In the genomic region with DNA sequence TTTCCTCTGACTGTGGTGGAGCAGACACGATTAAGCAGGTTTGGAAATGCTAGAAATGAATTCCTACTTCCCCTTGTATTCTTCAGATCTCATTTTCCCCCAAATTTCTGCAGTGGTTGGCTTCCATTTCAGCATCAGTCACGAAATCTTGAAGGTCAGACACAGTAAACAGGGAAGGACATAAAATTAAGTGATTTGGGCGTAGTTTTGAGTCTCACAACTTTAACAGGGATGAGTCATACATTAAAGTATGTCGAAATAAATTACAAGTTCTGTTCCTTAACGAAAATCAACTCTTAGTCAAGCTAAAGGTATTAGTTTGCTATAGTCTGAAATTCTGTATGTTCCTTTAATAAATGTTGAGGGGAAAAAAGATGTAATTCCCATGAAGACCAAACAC, we compare ENCODE assay signal across 3 cellular contexts.
TF ChIP-seq lines count a peak whose summit lies in the region.

No MANE protein-coding gene starts in this region.

TF ChIP-seq in IMR-90, 13 proteins besides CTCF, POLR2A, EP300 and RAD21:
- TF ChIP-seq BHLHE40 (IDR thresholded peaks at IDR 0.05; ENCODE audit: low read depth, low read length), result no peak
- peak; percentile 83 for TF ChIP-seq CEBPB (IDR thresholded peaks at IDR 0.05; ENCODE audit: low read depth, low read length)
- TF ChIP-seq NFE2L2 (IDR thresholded peaks at IDR 0.05; ENCODE audit: low read depth, low read length), result no peak
- TF ChIP-seq FOS (IDR thresholded peaks at IDR 0.05; ENCODE audit: low read depth, low read length), result peak; percentile 94
- TF ChIP-seq MXI1 (IDR thresholded peaks at IDR 0.05; ENCODE audit: borderline replicate concordance, low read depth, low read length), result no peak
- no peak for TF ChIP-seq MAZ (IDR thresholded peaks at IDR 0.05; ENCODE audit: borderline replicate concordance, low read depth, low read length)
- TF ChIP-seq RFX5 (IDR thresholded peaks at IDR 0.05; ENCODE audit: low read depth, low read length), result no peak
- no peak for TF ChIP-seq ELK1 (IDR thresholded peaks at IDR 0.05; ENCODE audit: borderline replicate concordance, low read depth, low read length)
- TF ChIP-seq CHD1 (IDR thresholded peaks at IDR 0.05; ENCODE audit: low read depth, low read length), result no peak
- TF ChIP-seq RCOR1 (IDR thresholded peaks at IDR 0.05; ENCODE audit: insufficient replicate concordance, low read length), result no peak
TF ChIP-seq in IMR-90: peak in this region for 2.

TF ChIP-seq in K562, 482 proteins besides CTCF, POLR2A, EP300 and RAD21 (continues in another document):
- TF ChIP-seq, protein P1, sequence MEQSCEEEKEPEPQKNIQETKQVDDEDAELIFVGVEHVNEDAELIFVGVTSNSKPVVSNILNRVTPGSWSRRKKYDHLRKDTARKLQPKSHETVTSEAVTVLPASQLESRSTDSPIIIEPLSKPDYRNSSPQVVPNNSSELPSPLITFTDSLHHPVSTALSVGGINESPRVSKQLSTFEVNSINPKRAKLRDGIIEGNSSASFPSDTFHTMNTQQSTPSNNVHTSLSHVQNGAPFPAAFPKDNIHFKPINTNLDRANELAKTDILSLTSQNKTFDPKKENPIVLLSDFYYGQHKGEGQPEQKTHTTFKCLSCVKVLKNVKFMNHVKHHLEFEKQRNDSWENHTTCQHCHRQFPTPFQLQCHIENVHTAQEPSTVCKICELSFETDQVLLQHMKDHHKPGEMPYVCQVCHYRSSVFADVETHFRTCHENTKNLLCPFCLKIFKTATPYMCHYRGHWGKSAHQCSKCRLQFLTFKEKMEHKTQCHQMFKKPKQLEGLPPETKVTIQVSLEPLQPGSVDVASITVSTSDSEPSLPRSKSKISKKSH (CRISPR knock-in tag; IDR thresholded peaks at IDR 0.05), result no peak
- TF ChIP-seq MYBL2 (IDR thresholded peaks at IDR 0.05; ENCODE audit: low read depth) (no peak), MYBL2 (CRISPR knock-in tag; IDR thresholded peaks at IDR 0.05; ENCODE audit: borderline replicate concordance) (no peak), CREM (IDR thresholded peaks at IDR 0.05; ENCODE audit: low read depth) (no peak), XRCC4 (IDR thresholded peaks at IDR 0.05; ENCODE audit: extremely low read depth, insufficient read depth, insufficient read length) (no peak), MITF (IDR thresholded peaks at IDR 0.05) (no peak), ETV5 (CRISPR knock-in tag; IDR thresholded peaks at IDR 0.05; ENCODE audit: low read depth) (no peak), DNMT1 (IDR thresholded peaks at IDR 0.05) (no peak), YY1 (IDR thresholded peaks at IDR 0.05; ENCODE audit: borderline replicate concordance in 1 of 3, control insufficient read depth in 1 of 3, extremely low read depth in 1 of 3, insufficient read depth in 3 of 3, insufficient read length in 1 of 3, insufficient replicate concordance in 2 of 3, low read depth in 1 of 3, low read length in 2 of 3) (no peak), THAP7 (CRISPR knock-in tag; IDR thresholded peaks at IDR 0.05) (no peak), JUNB (CRISPR knock-in tag; conservative IDR thresholded peaks at IDR 0.05) (0 out of 2 replicates have a peak, but pooled peaks have one; percentile 6), ELF4 (CRISPR knock-in tag; IDR thresholded peaks at IDR 0.05) (no peak), ATF3 (IDR thresholded peaks at IDR 0.05) (peak; percentile 76), ATF3 (CRISPR knock-in tag; conservative IDR thresholded peaks at IDR 0.05) (no peak), SMARCA5 (IDR thresholded peaks at IDR 0.05) (no peak), CEBPG (CRISPR knock-in tag; IDR thresholded peaks at IDR 0.05) (no peak), CEBPG (tag; conservative IDR thresholded peaks at IDR 0.05 in 1 of 2, IDR thresholded peaks at IDR 0.05 in 1 of 2) (peak in 1 of 2 experiments; percentile 19; a peak in 1 of 4 replicates), NBN (IDR thresholded peaks at IDR 0.05; ENCODE audit: low read depth) (no peak), ZNF444 (CRISPR knock-in tag; IDR thresholded peaks at IDR 0.05) (no peak), KLF13 (tag; IDR thresholded peaks at IDR 0.05; ENCODE audit: borderline replicate concordance, low read depth) (no peak), POLR2AphosphoS2 (IDR thresholded peaks at IDR 0.05; ENCODE audit: low read length) (no peak), CEBPB (tag; IDR thresholded peaks at IDR 0.05) (peak; percentile 65), CGGBP1 (CRISPR knock-in tag; IDR thresholded peaks at IDR 0.05) (no peak)
- TF ChIP-seq, protein P2, sequence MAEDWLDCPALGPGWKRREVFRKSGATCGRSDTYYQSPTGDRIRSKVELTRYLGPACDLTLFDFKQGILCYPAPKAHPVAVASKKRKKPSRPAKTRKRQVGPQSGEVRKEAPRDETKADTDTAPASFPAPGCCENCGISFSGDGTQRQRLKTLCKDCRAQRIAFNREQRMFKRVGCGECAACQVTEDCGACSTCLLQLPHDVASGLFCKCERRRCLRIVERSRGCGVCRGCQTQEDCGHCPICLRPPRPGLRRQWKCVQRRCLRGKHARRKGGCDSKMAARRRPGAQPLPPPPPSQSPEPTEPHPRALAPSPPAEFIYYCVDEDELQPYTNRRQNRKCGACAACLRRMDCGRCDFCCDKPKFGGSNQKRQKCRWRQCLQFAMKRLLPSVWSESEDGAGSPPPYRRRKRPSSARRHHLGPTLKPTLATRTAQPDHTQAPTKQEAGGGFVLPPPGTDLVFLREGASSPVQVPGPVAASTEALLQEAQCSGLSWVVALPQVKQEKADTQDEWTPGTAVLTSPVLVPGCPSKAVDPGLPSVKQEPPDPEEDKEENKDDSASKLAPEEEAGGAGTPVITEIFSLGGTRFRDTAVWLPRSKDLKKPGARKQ (CRISPR knock-in tag; IDR thresholded peaks at IDR 0.05), result no peak

TF ChIP-seq in liver, 16 proteins besides CTCF, POLR2A, EP300 and RAD21:
- no peak for TF ChIP-seq FOXA1 (IDR thresholded peaks at IDR 0.05)
- TF ChIP-seq TAF1 (conservative IDR thresholded peaks at IDR 0.05), result no peak
- no peak for TF ChIP-seq RXRA (IDR thresholded peaks at IDR 0.05)
- TF ChIP-seq YY1 (IDR thresholded peaks at IDR 0.05), result no peak
- TF ChIP-seq ATF3 (IDR thresholded peaks at IDR 0.05), result peak; percentile 28
- no peak for TF ChIP-seq SP1 (IDR thresholded peaks at IDR 0.05)
- no peak for TF ChIP-seq HNF4G (IDR thresholded peaks at IDR 0.05)
- no peak for TF ChIP-seq EGR1 (IDR thresholded peaks at IDR 0.05; ENCODE audit: low read depth in 2 of 2)
- TF ChIP-seq ZBTB33 (IDR thresholded peaks at IDR 0.05), result no peak
- TF ChIP-seq GABPA (IDR thresholded peaks at IDR 0.05 in 1 of 2, conservative IDR thresholded peaks at IDR 0.05 in 1 of 2), result no peak
- TF ChIP-seq FOXA2 (IDR thresholded peaks at IDR 0.05), result no peak
- no peak for TF ChIP-seq NR2F2 (IDR thresholded peaks at IDR 0.05)
- TF ChIP-seq JUND (IDR thresholded peaks at IDR 0.05), result peak; percentile 84 to 88
- TF ChIP-seq, protein P3, sequence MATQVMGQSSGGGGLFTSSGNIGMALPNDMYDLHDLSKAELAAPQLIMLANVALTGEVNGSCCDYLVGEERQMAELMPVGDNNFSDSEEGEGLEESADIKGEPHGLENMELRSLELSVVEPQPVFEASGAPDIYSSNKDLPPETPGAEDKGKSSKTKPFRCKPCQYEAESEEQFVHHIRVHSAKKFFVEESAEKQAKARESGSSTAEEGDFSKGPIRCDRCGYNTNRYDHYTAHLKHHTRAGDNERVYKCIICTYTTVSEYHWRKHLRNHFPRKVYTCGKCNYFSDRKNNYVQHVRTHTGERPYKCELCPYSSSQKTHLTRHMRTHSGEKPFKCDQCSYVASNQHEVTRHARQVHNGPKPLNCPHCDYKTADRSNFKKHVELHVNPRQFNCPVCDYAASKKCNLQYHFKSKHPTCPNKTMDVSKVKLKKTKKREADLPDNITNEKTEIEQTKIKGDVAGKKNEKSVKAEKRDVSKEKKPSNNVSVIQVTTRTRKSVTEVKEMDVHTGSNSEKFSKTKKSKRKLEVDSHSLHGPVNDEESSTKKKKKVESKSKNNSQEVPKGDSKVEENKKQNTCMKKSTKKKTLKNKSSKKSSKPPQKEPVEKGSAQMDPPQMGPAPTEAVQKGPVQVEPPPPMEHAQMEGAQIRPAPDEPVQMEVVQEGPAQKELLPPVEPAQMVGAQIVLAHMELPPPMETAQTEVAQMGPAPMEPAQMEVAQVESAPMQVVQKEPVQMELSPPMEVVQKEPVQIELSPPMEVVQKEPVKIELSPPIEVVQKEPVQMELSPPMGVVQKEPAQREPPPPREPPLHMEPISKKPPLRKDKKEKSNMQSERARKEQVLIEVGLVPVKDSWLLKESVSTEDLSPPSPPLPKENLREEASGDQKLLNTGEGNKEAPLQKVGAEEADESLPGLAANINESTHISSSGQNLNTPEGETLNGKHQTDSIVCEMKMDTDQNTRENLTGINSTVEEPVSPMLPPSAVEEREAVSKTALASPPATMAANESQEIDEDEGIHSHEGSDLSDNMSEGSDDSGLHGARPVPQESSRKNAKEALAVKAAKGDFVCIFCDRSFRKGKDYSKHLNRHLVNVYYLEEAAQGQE (IDR thresholded peaks at IDR 0.05), result no peak
